ENCODE assay signal across 6 cellular contexts in the genomic region with DNA sequence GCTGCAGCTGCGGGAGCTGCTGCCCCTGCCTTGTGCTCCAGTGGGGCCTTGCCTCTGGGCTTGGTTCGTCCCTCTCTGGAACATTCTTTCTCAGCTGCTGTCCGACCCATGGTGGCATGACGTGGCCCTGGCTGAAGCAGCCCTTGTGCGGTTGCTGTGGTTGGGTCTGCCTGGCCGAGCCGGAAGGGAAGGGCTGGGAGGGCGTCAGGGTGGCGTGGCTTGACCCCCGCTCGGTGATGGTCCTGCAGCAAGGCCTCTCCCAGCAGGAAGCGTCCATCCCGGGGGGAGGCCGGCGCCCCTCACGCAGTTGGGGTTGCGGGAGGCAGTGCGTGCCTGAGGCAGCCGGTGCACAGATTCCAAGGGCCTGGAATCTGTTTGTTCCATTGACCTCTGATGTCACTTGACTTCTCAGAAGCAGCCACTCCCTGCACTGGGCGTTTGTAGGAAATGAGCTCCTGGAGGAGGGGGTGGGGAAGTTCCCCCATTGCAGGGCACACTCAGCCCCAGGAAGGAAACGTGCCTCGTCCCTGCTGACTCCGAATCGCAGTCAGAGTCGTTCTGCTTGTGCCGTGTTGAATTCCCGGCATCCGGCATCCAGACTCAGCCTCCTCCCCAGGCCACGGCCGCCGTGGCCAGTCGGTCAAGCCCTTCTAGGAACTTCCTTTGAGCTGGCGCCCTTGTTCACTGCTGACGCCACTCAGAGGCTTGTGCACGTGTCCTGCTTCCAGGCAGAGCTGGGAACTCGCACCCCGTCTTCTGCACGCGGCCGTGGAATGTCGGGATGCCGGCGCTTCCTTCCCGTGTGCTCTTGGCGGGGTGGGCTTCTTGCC. TPM values are rescaled to one million over a fixed set of nuclear protein-coding genes. Genes with fewer than 3 reads are reported as not detected.
DNase-seq lines count a peak whose midpoint lies in the region; ATAC-seq and TF ChIP-seq lines count a peak whose summit lies in the region.

No MANE protein-coding gene starts in this region.

- no peak for TF ChIP-seq CTCF in coronary artery (IDR thresholded peaks at IDR 0.05)

- peaks cover 0 to 2% of the 10 kb centered on the region in 2 experiments for H3K36me3 ChIP-seq in trophoblast cell (ENCODE audit: control insufficient read depth in 1 of 2, insufficient read depth in 2 of 2, low read length in 2 of 2)

- H2BK12ac ChIP-seq in trophoblast cell (ENCODE audit: low read length): peak overlapping the region; percentile 2

- no peak overlapping the region for H3K9ac ChIP-seq in trophoblast cell (ENCODE audit: low read length)

- H4K8ac ChIP-seq in trophoblast cell (ENCODE audit: low read depth, low read length): peak overlapping the region; percentile 5

- no peak for ATAC-seq in GM21619 (IDR thresholded peaks at IDR 0.05; ENCODE audit: unreplicated experiment)
- ATAC-seq in HG02884 (IDR thresholded peaks at IDR 0.05; ENCODE audit: unreplicated experiment): no peak

- H3K23ac ChIP-seq in trophoblast cell (ENCODE audit: low read length): no peak overlapping the region

- H3K79me2 ChIP-seq in trophoblast cell (ENCODE audit: control insufficient read depth, insufficient read depth, low read length, poor library complexity): peaks cover 4% of the 10 kb centered on the region

- peak overlapping the region; percentile 33 for H2BK120ac ChIP-seq in trophoblast cell (ENCODE audit: insufficient read depth, low read length, poor library complexity)

- H4K91ac ChIP-seq in trophoblast cell (ENCODE audit: low read depth, low read length): peak overlapping the region; percentile 28

- peaks cover 3% of the 10 kb centered on the region for H3K9me3 ChIP-seq in trophoblast cell (ENCODE audit: insufficient read depth, low read depth, low read length)

- peak overlapping the region; percentile 13 for H2BK5ac ChIP-seq in trophoblast cell (ENCODE audit: low read depth, low read length, poor library complexity)

- DNase-seq in HT-29 (ENCODE audit: low spot score) (peak; percentile 81), coronary artery (ENCODE audit: low spot score) (no peak), trophoblast cell (peak; percentile 81 to 88), NCI-H2227 (lab: John Stamatoyannopoulos, UW; ENCODE audit: unreplicated experiment) (no peak)

- H3K27ac ChIP-seq in coronary artery (peak overlapping the region; percentile 68 to 81), trophoblast cell (ENCODE audit: low read depth, low read length) (peak overlapping the region; percentile 43)

- peak overlapping the region; percentile 0 for H3K18ac ChIP-seq in trophoblast cell (ENCODE audit: low read length)

- no peak overlapping the region for H3K4me2 ChIP-seq in trophoblast cell (ENCODE audit: low read length)

- no peaks in the 10 kb centered on the region for H3K27me3 ChIP-seq in trophoblast cell (ENCODE audit: insufficient read depth, low read length)

- no peak overlapping the region for H2AFZ ChIP-seq in trophoblast cell (ENCODE audit: insufficient read depth, low read length, poor library complexity)

- H3K4me1 ChIP-seq in trophoblast cell (ENCODE audit: control insufficient read depth in 1 of 2, insufficient read depth in 2 of 2, low read length in 2 of 2): peaks cover 32 to 34% of the 10 kb centered on the region in 2 experiments

- no CpG with 5 or more reads among the region's 45 CpGs for WGBS in trophoblast cell (ENCODE audit: extremely low coverage, insufficient coverage, insufficient read length)

- H3K79me1 ChIP-seq in trophoblast cell (ENCODE audit: low read length): peaks cover 23% of the 10 kb centered on the region

- no peak overlapping the region for H3K4ac ChIP-seq in trophoblast cell (ENCODE audit: low read depth, low read length)

- H2AK5ac ChIP-seq in trophoblast cell (ENCODE audit: low read length): peak overlapping the region; percentile 5

- H3K4me3 ChIP-seq in coronary artery: peak overlapping the region; percentile 19
- no peak overlapping the region for H3K4me3 ChIP-seq in trophoblast cell (ENCODE audit: low read depth, low read length)

- H3K14ac ChIP-seq in trophoblast cell (ENCODE audit: low read length): peak overlapping the region; percentile 36

- H4K12ac ChIP-seq in trophoblast cell (ENCODE audit: low read depth, low read length): no peak overlapping the region

RNA-seq across cellular contexts. Expression of a gene that starts 9.7 kb away (rescaled TPM):
- total RNA-seq in HT-29 (2014; rRNA removed; shearing (Covaris generic)): 4.1 and 4.9 TPM in 2 replicates
- 0.73 and 0.85 TPM in 2 replicates for polyA plus RNA-seq in trophoblast cell (2013)

RNA-seq across cellular contexts. Expression of a gene that starts 21.1 kb away (rescaled TPM):
- 82.0 and 86.1 TPM in 2 replicates for total RNA-seq in HT-29 (2014; rRNA removed; shearing (Covaris generic))
- 8.2 and 8.3 TPM in 2 replicates for polyA plus RNA-seq in trophoblast cell (2013)

RNA-seq across cellular contexts. Expression of a gene that starts 21.1 kb away (rescaled TPM):
- total RNA-seq in HT-29 (2014; rRNA removed; shearing (Covaris generic)): 52.1 and 68.6 TPM in 2 replicates
- polyA plus RNA-seq in trophoblast cell (2013): 13.5 and 15.2 TPM in 2 replicates

RNA-seq across cellular contexts. Expression of a gene that starts 28.6 kb away (rescaled TPM):
- 43.0 and 55.1 TPM in 2 replicates for total RNA-seq in HT-29 (2014; rRNA removed; shearing (Covaris generic))
- polyA plus RNA-seq in trophoblast cell (2013): 9.9 and 10.1 TPM in 2 replicates

RNA-seq across cellular contexts. Expression of a gene that starts 33.5 kb away (rescaled TPM):
- total RNA-seq in HT-29 (2014; rRNA removed; shearing (Covaris generic)): 4.7 and 7.0 TPM in 2 replicates
- 3.6 and 3.8 TPM in 2 replicates for polyA plus RNA-seq in trophoblast cell (2013)

Comparison
In these comparisons a context has a peak if more than half of its experiments do, and no peak if none do; other contexts are left out.
1. DNase-seq: peak in HT-29 (single experiment) and trophoblast cell (2 of 2); none in coronary artery (single experiment) and NCI-H2227 (single experiment).